In the genomic region with DNA sequence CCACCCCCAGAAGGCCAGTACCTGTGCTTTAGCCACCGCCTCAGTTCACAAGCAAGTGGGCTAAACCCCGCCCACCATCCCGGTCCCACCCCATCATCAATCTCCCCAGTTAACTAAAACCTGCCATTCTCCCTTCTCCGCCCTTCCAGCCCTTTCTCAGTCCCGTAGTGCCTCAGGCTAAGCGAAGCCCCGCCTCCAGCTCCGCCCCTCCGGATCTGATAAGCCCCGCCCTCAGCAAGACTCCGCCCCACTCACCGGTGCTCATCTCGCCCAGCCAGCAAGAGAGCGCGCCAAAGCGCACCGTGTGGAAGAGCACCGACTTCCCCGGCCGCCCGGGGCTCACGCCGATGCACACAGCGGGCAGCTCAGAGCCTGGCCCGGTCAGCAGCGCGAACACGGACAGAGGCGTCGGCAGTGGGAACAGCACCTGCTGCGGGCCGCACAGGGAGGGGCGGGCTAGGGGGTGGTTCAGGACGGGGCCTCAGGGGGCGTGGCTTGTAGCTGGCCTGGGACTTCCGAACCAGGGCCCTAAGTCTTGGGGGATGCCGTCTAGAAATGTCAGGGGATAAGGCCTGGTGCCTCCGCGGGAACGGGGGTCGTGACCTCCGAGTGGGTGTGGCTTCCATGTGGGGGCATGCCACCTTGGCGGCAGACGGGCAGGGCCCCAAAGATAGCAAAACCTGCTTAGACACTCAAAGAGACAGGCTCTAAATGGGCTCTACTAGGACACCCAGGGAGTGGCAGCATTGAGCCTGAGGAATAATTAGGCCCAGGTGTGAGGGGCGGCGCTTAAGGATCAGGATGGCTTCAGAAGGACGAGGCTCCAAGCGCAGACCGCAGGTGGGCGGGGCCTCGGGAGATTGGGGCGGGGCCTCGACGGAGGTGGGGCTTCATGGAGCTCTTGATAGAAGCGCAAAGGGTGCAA, we compare ENCODE assay signal across 8 cellular contexts. TPM values are rescaled to one million over a fixed set of nuclear protein-coding genes. Genes with fewer than 3 reads are reported as not detected.
DNase-seq lines count a peak whose midpoint lies in the region; ATAC-seq and TF ChIP-seq lines count a peak whose summit lies in the region.

No MANE protein-coding gene starts in this region.

- no peak overlapping the region for H4K8ac ChIP-seq in trophoblast cell (ENCODE audit: low read depth, low read length)

- CTCF ChIA-PET in Panc1 (lab: Charles Lee), result interaction anchor here (0.5 to 1.9 kb wide), 9 partner anchors 8 to 1584 kb away, joined by 3 to 6 read pairs (median 4); no protein-coding TSS in a partner anchor

- WGBS in trophoblast cell (ENCODE audit: extremely low coverage, insufficient coverage, insufficient read length), result no CpG with 5 or more reads among the region's 55 CpGs

- H3K9me3 Mint-ChIP-seq in endothelial cell (ENCODE audit: unreplicated experiment), result no peaks in the 10 kb centered on the region
- no peaks in the 10 kb centered on the region for H3K9me3 Mint-ChIP-seq in stimulated activated memory B cell treated with anti-CD40 and anti-IgM and Interleukin-4, amounts not matched to agents 10 μg/mL and 1 μg/mL and 100 μg/mL, for 72 hours

- H3K36me3 Mint-ChIP-seq in endothelial cell (ENCODE audit: low read depth, unreplicated experiment), result peaks cover 9% of the 10 kb centered on the region
- peaks cover 67% of the 10 kb centered on the region for H3K36me3 Mint-ChIP-seq in stimulated activated memory B cell treated with anti-CD40 and anti-IgM and Interleukin-4, amounts not matched to agents 10 μg/mL and 1 μg/mL and 100 μg/mL, for 72 hours

- no peak overlapping the region for H3K14ac ChIP-seq in trophoblast cell (ENCODE audit: low read length)

- H4K12ac ChIP-seq in trophoblast cell (ENCODE audit: low read depth, low read length), result no peak overlapping the region

- no peak overlapping the region for H2AFZ ChIP-seq in trophoblast cell (ENCODE audit: insufficient read depth, low read length, poor library complexity)

- H3K4me3 ChIP-seq in HUES48 (ENCODE audit: low read depth, low read length), result peak overlapping the region; percentile 73
- H3K4me3 ChIP-seq in Panc1 (ENCODE audit: low read depth in 2 of 2, low read length in 2 of 2), result peak overlapping the region; percentile 32 to 50
- no peak overlapping the region for H3K4me3 ChIP-seq in trophoblast cell (ENCODE audit: low read depth, low read length)

- H3K9me3 ChIP-seq in HUES48 (ENCODE audit: control insufficient read depth, insufficient read depth, low read length) (no peaks in the 10 kb centered on the region), Panc1 (ENCODE audit: control insufficient read depth, insufficient read depth, low read depth, low read length) (no peaks in the 10 kb centered on the region), trophoblast cell (ENCODE audit: insufficient read depth, low read depth, low read length) (peaks cover 3% of the 10 kb centered on the region)

- no peaks in the 10 kb centered on the region for H3K79me2 ChIP-seq in trophoblast cell (ENCODE audit: control insufficient read depth, insufficient read depth, low read length, poor library complexity)

- H3K4me1 ChIP-seq in HUES48 (ENCODE audit: control insufficient read depth, insufficient read depth, low read length) (no peaks in the 10 kb centered on the region), Panc1 (ENCODE audit: control insufficient read depth, insufficient read depth, low read length) (no peaks in the 10 kb centered on the region), trophoblast cell (ENCODE audit: control insufficient read depth in 1 of 2, insufficient read depth in 2 of 2, low read length in 2 of 2) (peaks cover 4 to 7% of the 10 kb centered on the region in 2 experiments)

- H3K4me1 Mint-ChIP-seq in endothelial cell (ENCODE audit: unreplicated experiment), result peaks cover 9% of the 10 kb centered on the region
- peaks cover 6% of the 10 kb centered on the region for H3K4me1 Mint-ChIP-seq in stimulated activated memory B cell treated with anti-CD40 and anti-IgM and Interleukin-4, amounts not matched to agents 10 μg/mL and 1 μg/mL and 100 μg/mL, for 72 hours

- BruUV-seq in Panc1 (replicated peaks; lab: Mats Ljungman, UMichigan), result no TSS peak

- H3K36me3 ChIP-seq in HUES48 (ENCODE audit: control insufficient read depth, insufficient read depth, low read length), result no peaks in the 10 kb centered on the region
- H3K36me3 ChIP-seq in Panc1 (ENCODE audit: control insufficient read depth, insufficient read depth, low read length), result no peaks in the 10 kb centered on the region
- H3K36me3 ChIP-seq in trophoblast cell (ENCODE audit: control insufficient read depth in 1 of 2, insufficient read depth in 2 of 2, low read length in 2 of 2), result no peaks in the 10 kb centered on the region

- POLR2A ChIA-PET in Panc1 (lab: Charles Lee), result interaction anchor here (0.6 to 1.7 kb wide), 2 partner anchors 10 to 28 kb away, joined by 3 to 19 read pairs; no protein-coding TSS in a partner anchor

- TF ChIP-seq CTCF in Panc1 (IDR thresholded peaks at IDR 0.05), result no peak
- TF ChIP-seq CTCF in endothelial cell (IDR thresholded peaks at IDR 0.05; ENCODE audit: unreplicated experiment), result no peak

- peak overlapping the region; percentile 48 for H3K4me2 ChIP-seq in trophoblast cell (ENCODE audit: low read length)

- peaks cover 6% of the 10 kb centered on the region for H3K27me3 Mint-ChIP-seq in endothelial cell (ENCODE audit: unreplicated experiment)
- no peaks in the 10 kb centered on the region for H3K27me3 Mint-ChIP-seq in stimulated activated memory B cell treated with anti-CD40 and anti-IgM and Interleukin-4, amounts not matched to agents 10 μg/mL and 1 μg/mL and 100 μg/mL, for 72 hours

- DNase-seq in Panc1 (ENCODE audit: low read depth, low spot score) (peak; percentile 76), endothelial cell (ENCODE audit: low spot score) (peak; percentile 62), trophoblast cell (peak; percentile 4 to 32), GM19238 (ENCODE audit: insufficient read length, low spot score) (no peak), kidney glomerular epithelial cell (lab: John Stamatoyannopoulos, UW) (no peak)
- no peak for DNase-seq in NK-92 treated with Interleukin-12 subunit alpha and Interleukin-12 subunit beta, amount 100 ng/mL, for 24 hours (lab: John Stamatoyannopoulos, UW)

- H4K91ac ChIP-seq in trophoblast cell (ENCODE audit: low read depth, low read length), result no peak overlapping the region

- H3K27ac ChIP-seq in HUES48 (ENCODE audit: low read depth, low read length), result peak overlapping the region; percentile 78
- no peak overlapping the region for H3K27ac ChIP-seq in Panc1 (ENCODE audit: low read length)
- H3K27ac ChIP-seq in trophoblast cell (ENCODE audit: low read depth, low read length), result no peak overlapping the region

- no peak overlapping the region; the same call in 1 of the 2 replicates for H3K9ac ChIP-seq in HUES48 (ENCODE audit: low read depth, low read length)
- H3K9ac ChIP-seq in trophoblast cell (ENCODE audit: low read length), result no peak overlapping the region

- intact Hi-C loops in Panc1 (cut with micrococcal nuclease; ENCODE audit: unreplicated experiment), result no loop called here

- H3K27me3 ChIP-seq in HUES48 (ENCODE audit: control insufficient read depth, insufficient read depth, low read length), result no peaks in the 10 kb centered on the region
- no peaks in the 10 kb centered on the region for H3K27me3 ChIP-seq in Panc1 (ENCODE audit: control insufficient read depth, insufficient read depth, low read length)
- no peaks in the 10 kb centered on the region for H3K27me3 ChIP-seq in trophoblast cell (ENCODE audit: insufficient read depth, low read length)

- peak; percentile 89 for ATAC-seq in Panc1
- no peak for ATAC-seq in stimulated activated memory B cell treated with anti-CD40 and anti-IgM and Interleukin-4, amounts not matched to agents 10 μg/mL and 1 μg/mL and 100 μg/mL, for 72 hours

- no peak overlapping the region for H2BK120ac ChIP-seq in trophoblast cell (ENCODE audit: insufficient read depth, low read length, poor library complexity)

- H3K27ac Mint-ChIP-seq in endothelial cell (ENCODE audit: unreplicated experiment), result no peak overlapping the region
- H3K27ac Mint-ChIP-seq in stimulated activated memory B cell treated with anti-CD40 and anti-IgM and Interleukin-4, amounts not matched to agents 10 μg/mL and 1 μg/mL and 100 μg/mL, for 72 hours, result no peak overlapping the region

- in situ Hi-C loops in Panc1 (cut with HindIII; ENCODE audit: low pct_unique_long_range_greater_than_20kb, low sequenced_read_pairs), result no loop called here

- no peaks in the 10 kb centered on the region for H3K79me1 ChIP-seq in trophoblast cell (ENCODE audit: low read length)

- peak overlapping the region; percentile 82 for H3K4me3 Mint-ChIP-seq in endothelial cell (ENCODE audit: unreplicated experiment)
- H3K4me3 Mint-ChIP-seq in stimulated activated memory B cell treated with anti-CD40 and anti-IgM and Interleukin-4, amounts not matched to agents 10 μg/mL and 1 μg/mL and 100 μg/mL, for 72 hours, result no peak overlapping the region

- H3K4ac ChIP-seq in trophoblast cell (ENCODE audit: low read depth, low read length), result no peak overlapping the region

- no peak overlapping the region for H3K23ac ChIP-seq in trophoblast cell (ENCODE audit: low read length)

- no peak overlapping the region for H2BK5ac ChIP-seq in trophoblast cell (ENCODE audit: low read depth, low read length, poor library complexity)

- no peak overlapping the region for H3K18ac ChIP-seq in trophoblast cell (ENCODE audit: low read length)

- H2BK12ac ChIP-seq in trophoblast cell (ENCODE audit: low read length), result no peak overlapping the region

- H2AK5ac ChIP-seq in trophoblast cell (ENCODE audit: low read length), result no peak overlapping the region

RNA-seq across cellular contexts. Expression of a gene that starts 21.4 kb away (rescaled TPM):
- total RNA-seq in Panc1 (2021; ENCODE audit: unreplicated experiment), result 11.1 TPM
- 9.2 TPM for polyA plus RNA-seq in Panc1 (2012; ENCODE audit: insufficient read length)
- 7.5 TPM for total RNA-seq in endothelial cell (ENCODE audit: unreplicated experiment)
- 0.56 and 0.72 TPM in 2 replicates for polyA plus RNA-seq in trophoblast cell (2013)

RNA-seq across cellular contexts. Expression of a gene that starts 22.7 kb away (rescaled TPM):
- 2,011 TPM for total RNA-seq in Panc1 (2021; ENCODE audit: unreplicated experiment)
- polyA plus RNA-seq in Panc1 (2012; ENCODE audit: insufficient read length), result 2,958 TPM
- total RNA-seq in endothelial cell (ENCODE audit: unreplicated experiment), result 469 TPM
- 205 and 214 TPM in 2 replicates for polyA plus RNA-seq in trophoblast cell (2013)

RNA-seq across cellular contexts. Expression of a gene that starts 51.1 kb away (rescaled TPM):
- total RNA-seq in Panc1 (2021; ENCODE audit: unreplicated experiment) (3,297 TPM), endothelial cell (ENCODE audit: unreplicated experiment) (744 TPM)
- polyA plus RNA-seq in Panc1 (2012; ENCODE audit: insufficient read length), result 5,405 TPM
- 442 and 468 TPM in 2 replicates for polyA plus RNA-seq in trophoblast cell (2013)

Comparison
In these comparisons a context has a peak if more than half of its experiments do, and no peak if none do; other contexts are left out.
1. DNase-seq: peak in Panc1 (single experiment), endothelial cell (single experiment) and trophoblast cell (2 of 2); none in NK-92 treated with Interleukin-12 subunit alpha and Interleukin-12 subunit beta, amount 100 ng/mL, for 24 hours (single experiment), GM19238 (single experiment) and kidney glomerular epithelial cell (single experiment).